ENCODE assay signal across 15 cellular contexts in genomic region chr5:155839251-155840037, GRCh38.
A peak's percentile ranks its signal among the peaks of the same experiment; 100 is the strongest.
DNase-seq lines count a peak whose midpoint lies in the region; ATAC-seq and TF ChIP-seq lines count a peak whose summit lies in the region.
"Had no signal": no experiment of that assay in that cellular context is flagged by ENCODE, and none has a peak within 500 bp of the region (broad histone marks: within the 10 kb centered on the region; RNA-seq: fewer than 3 reads in every experiment).

No MANE protein-coding gene starts in this region.

- no peaks in the 10 kb centered on the region for H3K36me3 Mint-ChIP-seq in progenitor cell of endocrine pancreas (ENCODE audit: insufficient read depth)
- no peaks in the 10 kb centered on the region for H3K36me3 Mint-ChIP-seq in activated CD4-positive, alpha-beta T cell treated with anti-CD3 and anti-CD28 coated beads, Interleukin-2, amount 10 ng/mL, durations not matched to agents 24 days and 14 days (ENCODE audit: low read depth)
- H3K36me3 Mint-ChIP-seq: activated naive CD4-positive, alpha-beta T cell treated with anti-CD3 and anti-CD28 coated beads, Interleukin-2, amount 10 ng/mL, durations not matched to agents 7 days and 5 days; CD8-positive, alpha-beta memory T cell had no signal

- no peaks in the 10 kb centered on the region for H3K27me3 Mint-ChIP-seq in progenitor cell of endocrine pancreas
- H3K27me3 Mint-ChIP-seq in activated CD4-positive, alpha-beta T cell treated with anti-CD3 and anti-CD28 coated beads, Interleukin-2, amount 10 ng/mL, durations not matched to agents 24 days and 14 days, result no peaks in the 10 kb centered on the region
- H3K27me3 Mint-ChIP-seq: activated naive CD4-positive, alpha-beta T cell treated with anti-CD3 and anti-CD28 coated beads, Interleukin-2, amount 10 ng/mL, durations not matched to agents 7 days and 5 days had no signal

- no peak for ATAC-seq in GM21381 (IDR thresholded peaks at IDR 0.05; ENCODE audit: unreplicated experiment)
- ATAC-seq: left ventricle myocardium superior, sciatic nerve had no signal

- DNase-seq in GM06990 (ENCODE audit: extremely low read depth, insufficient read length) (peak; percentile 3), NCI-H2029 (lab: John Stamatoyannopoulos, UW) (peak; percentile 96), SK-MEL-5 (ENCODE audit: low read depth, low spot score) (peak; percentile 59), progenitor cell of endocrine pancreas (ENCODE audit: low spot score, unreplicated experiment) (no peak), DMS153 treated with DMSO at 0.1 percent for 48 hours (lab: John Stamatoyannopoulos, UW; ENCODE audit: unreplicated experiment) (no peak)
- no peak for DNase-seq in activated CD4-positive, alpha-beta T cell treated with anti-CD3 and anti-CD28 coated beads, Interleukin-2, amount 10 ng/mL, durations not matched to agents 24 days and 14 days
- DNase-seq: activated CD8-positive, alpha-beta memory T cell treated with anti-CD3 and anti-CD28 coated beads for 24 hours; activated naive CD4-positive, alpha-beta T cell treated with anti-CD3 and anti-CD28 coated beads, Interleukin-2, amount 10 ng/mL, durations not matched to agents 7 days and 5 days; CD8-positive, alpha-beta memory T cell; Kasumi-1; left ventricle myocardium superior; nephron progenitor cell; Right ventricle myocardium superior had no signal

- no peak overlapping the region for H3K4me3 Mint-ChIP-seq in progenitor cell of endocrine pancreas (ENCODE audit: low read depth)
- no peak overlapping the region for H3K4me3 Mint-ChIP-seq in activated CD4-positive, alpha-beta T cell treated with anti-CD3 and anti-CD28 coated beads, Interleukin-2, amount 10 ng/mL, durations not matched to agents 24 days and 14 days
- H3K4me3 Mint-ChIP-seq: activated naive CD4-positive, alpha-beta T cell treated with anti-CD3 and anti-CD28 coated beads, Interleukin-2, amount 10 ng/mL, durations not matched to agents 7 days and 5 days; nephron progenitor cell had no signal

- no peak for TF ChIP-seq CTCF in GM06990 (IDR thresholded peaks at IDR 0.05; ENCODE audit: insufficient read depth, low read length, poor library complexity, severe bottlenecking)
- no peak for TF ChIP-seq CTCF in progenitor cell of endocrine pancreas (IDR thresholded peaks at IDR 0.05; ENCODE audit: unreplicated experiment)

- no peak overlapping the region for H3K4me3 ChIP-seq in GM06990 (replicated peaks; ENCODE audit: low read depth, low read length)

- in situ Hi-C loops in SK-MEL-5 (cut with HindIII; ENCODE audit: low pct_unique_long_range_greater_than_20kb, low sequenced_read_pairs), result no loop called here

- peak overlapping the region; percentile 65 for H3K27ac Mint-ChIP-seq in progenitor cell of endocrine pancreas
- H3K27ac Mint-ChIP-seq in activated CD4-positive, alpha-beta T cell treated with anti-CD3 and anti-CD28 coated beads, Interleukin-2, amount 10 ng/mL, durations not matched to agents 24 days and 14 days, result no peak overlapping the region
- H3K27ac Mint-ChIP-seq: activated naive CD4-positive, alpha-beta T cell treated with anti-CD3 and anti-CD28 coated beads, Interleukin-2, amount 10 ng/mL, durations not matched to agents 7 days and 5 days; CD8-positive, alpha-beta memory T cell; nephron progenitor cell had no signal

- intact Hi-C loops in activated CD4-positive, alpha-beta T cell treated with anti-CD3 and anti-CD28 coated beads, Interleukin-2, amount 10 ng/mL, durations not matched to agents 24 days and 14 days (cut with micrococcal nuclease), result no loop called here

- H3K36me3 ChIP-seq in GM06990 (ENCODE audit: control insufficient read depth, insufficient read depth, low read length), result no peaks in the 10 kb centered on the region

- no peaks in the 10 kb centered on the region for H3K27me3 ChIP-seq in GM06990 (replicated peaks; ENCODE audit: control insufficient read depth, insufficient read depth, low read length)

- no peaks in the 10 kb centered on the region for H3K9me3 Mint-ChIP-seq in progenitor cell of endocrine pancreas (ENCODE audit: low read depth)
- no peaks in the 10 kb centered on the region for H3K9me3 Mint-ChIP-seq in activated CD4-positive, alpha-beta T cell treated with anti-CD3 and anti-CD28 coated beads, Interleukin-2, amount 10 ng/mL, durations not matched to agents 24 days and 14 days
- H3K9me3 Mint-ChIP-seq: activated naive CD4-positive, alpha-beta T cell treated with anti-CD3 and anti-CD28 coated beads, Interleukin-2, amount 10 ng/mL, durations not matched to agents 7 days and 5 days; nephron progenitor cell had no signal

- H3K4me1 Mint-ChIP-seq in progenitor cell of endocrine pancreas (ENCODE audit: low read depth), result peaks cover 4% of the 10 kb centered on the region
- no peaks in the 10 kb centered on the region for H3K4me1 Mint-ChIP-seq in activated CD4-positive, alpha-beta T cell treated with anti-CD3 and anti-CD28 coated beads, Interleukin-2, amount 10 ng/mL, durations not matched to agents 24 days and 14 days
- H3K4me1 Mint-ChIP-seq: activated naive CD4-positive, alpha-beta T cell treated with anti-CD3 and anti-CD28 coated beads, Interleukin-2, amount 10 ng/mL, durations not matched to agents 7 days and 5 days; nephron progenitor cell had no signal

Comparison
In these comparisons a context has a peak if more than half of its experiments do, and no peak if none do; other contexts are left out.
1. DNase-seq: peak in GM06990 (single experiment), NCI-H2029 (single experiment) and SK-MEL-5 (single experiment); none in progenitor cell of endocrine pancreas (single experiment), DMS153 treated with DMSO at 0.1 percent for 48 hours (single experiment) and activated CD4-positive, alpha-beta T cell treated with anti-CD3 and anti-CD28 coated beads, Interleukin-2, amount 10 ng/mL, durations not matched to agents 24 days and 14 days (single experiment).